1 cellular context compared by ENCODE assay signal in the genomic region with DNA sequence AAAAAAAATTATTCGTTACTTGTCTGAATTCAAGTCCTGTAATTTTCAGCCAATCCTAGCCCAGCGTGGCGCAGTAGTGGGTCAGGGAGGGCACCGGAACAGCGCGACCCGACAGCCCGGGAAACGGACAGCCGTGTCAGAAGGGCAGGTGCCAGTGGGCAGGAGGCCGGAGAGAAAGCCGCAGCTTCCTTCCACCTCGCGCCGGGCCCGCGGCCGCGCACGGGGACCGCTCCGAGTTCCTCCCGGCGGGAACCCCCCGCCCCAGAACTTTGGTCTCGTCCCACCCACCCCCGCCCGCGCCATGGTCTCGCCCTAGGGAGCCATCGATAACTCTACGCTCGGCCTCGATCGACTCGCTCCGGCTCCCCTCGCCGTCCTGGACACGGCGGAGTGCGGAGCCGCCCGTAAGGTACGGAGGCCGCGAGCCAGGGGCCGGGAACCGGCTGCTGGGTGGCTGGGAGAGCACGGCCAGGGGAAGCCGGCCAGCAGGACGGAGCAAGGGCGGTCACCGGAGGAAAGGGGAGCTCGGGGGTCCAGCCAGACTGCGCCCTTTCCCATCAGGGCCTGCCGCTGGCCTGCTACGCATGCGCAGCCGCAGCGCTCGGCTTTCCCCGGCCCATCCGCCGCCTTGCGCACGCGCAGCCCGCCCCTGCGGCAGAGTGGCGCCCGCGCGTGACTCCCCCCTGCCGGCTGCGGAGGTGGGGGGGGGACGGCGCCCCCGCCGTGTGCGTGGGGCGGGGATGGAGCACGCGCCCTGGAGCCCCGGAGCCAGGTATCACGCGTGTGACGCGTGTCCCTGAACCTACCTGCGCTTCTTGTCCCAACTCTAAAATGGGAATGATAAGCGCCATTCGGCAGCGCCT.
A peak's percentile ranks its signal among the peaks of the same experiment; 100 is the strongest.
TF ChIP-seq lines count a peak whose summit lies in the region.

Gene MLST8 (plus strand): TSS at position 351 of the 863 bp plus-strand sequence. CDS start 632 bp downstream, outside the sequence.

TF ChIP-seq in H1, 55 proteins besides CTCF, POLR2A, EP300 and RAD21:
- TF ChIP-seq ASH2L (IDR thresholded peaks at IDR 0.05; ENCODE audit: low read length) = peak; percentile 88
- TF ChIP-seq NRF1 (IDR thresholded peaks at IDR 0.05; ENCODE audit: low read depth, low read length) = peak; percentile 98
- peak; percentile 27 to 78; a peak in 2 of 4 replicates for TF ChIP-seq SIN3A (conservative IDR thresholded peaks at IDR 0.05 in 1 of 2, IDR thresholded peaks at IDR 0.05 in 1 of 2; ENCODE audit: low read depth in 1 of 2, low read length in 2 of 2)
- peak; percentile 60; the same call in 1 of the 2 replicates for TF ChIP-seq CREB1 (IDR thresholded peaks at IDR 0.05)
- peak; percentile 82 for TF ChIP-seq POLR2AphosphoS5 (IDR thresholded peaks at IDR 0.05; ENCODE audit: low read depth, low read length)
- peak; percentile 21; the same call in 1 of the 2 replicates for TF ChIP-seq BACH1 (IDR thresholded peaks at IDR 0.05; ENCODE audit: low read length)
- TF ChIP-seq CHD1 (IDR thresholded peaks at IDR 0.05; ENCODE audit: low read depth, low read length) = peak; percentile 80; the same call in 1 of the 2 replicates
- TF ChIP-seq FOSL1 (IDR thresholded peaks at IDR 0.05; ENCODE audit: insufficient read depth, low read depth, low read length) = no peak
- TF ChIP-seq MAFK (IDR thresholded peaks at IDR 0.05; ENCODE audit: low read depth, low read length) = no peak
- no peak for TF ChIP-seq POU5F1 (IDR thresholded peaks at IDR 0.05; ENCODE audit: low read depth, low read length)
- TF ChIP-seq TBP (IDR thresholded peaks at IDR 0.05; ENCODE audit: low read depth, low read length) = peak; percentile 31; the same call in 1 of the 2 replicates
- TF ChIP-seq TAF7 (optimal IDR thresholded peaks at IDR 0.05; ENCODE audit: borderline replicate concordance, low read depth, low read length) = peak; percentile 78
- TF ChIP-seq KDM5A (IDR thresholded peaks at IDR 0.05; ENCODE audit: low read length) = peak; percentile 65; the same call in 1 of the 2 replicates
- peak; percentile 92 for TF ChIP-seq RBBP5 (IDR thresholded peaks at IDR 0.05; ENCODE audit: borderline replicate concordance, low read depth, low read length)
- TF ChIP-seq MAX (IDR thresholded peaks at IDR 0.05) = peak; percentile 63; the same call in 1 of the 2 replicates
- peak; percentile 100 for TF ChIP-seq PHF8 (conservative IDR thresholded peaks at IDR 0.05; ENCODE audit: low read depth, low read length)
- no peak for TF ChIP-seq CHD2 (IDR thresholded peaks at IDR 0.05; ENCODE audit: low read length)
- TF ChIP-seq NANOG (IDR thresholded peaks at IDR 0.05; ENCODE audit: insufficient read depth, low read depth, low read length, poor library complexity, severe bottlenecking) = peak; percentile 7
- 0 out of 2 replicates have a peak, but pooled peaks have one; percentile 11 for TF ChIP-seq TCF12 (IDR thresholded peaks at IDR 0.05; ENCODE audit: low read depth, low read length)
- TF ChIP-seq SP4 (IDR thresholded peaks at IDR 0.05; ENCODE audit: low read length) = 0 out of 2 replicates have a peak, but pooled peaks have one; percentile 91
- TF ChIP-seq CTBP2 (IDR thresholded peaks at IDR 0.05; ENCODE audit: borderline replicate concordance, insufficient read depth, insufficient read length, low read length) = peak; percentile 56
- peak; percentile 85 for TF ChIP-seq TAF1 (IDR thresholded peaks at IDR 0.05; ENCODE audit: low read depth, low read length)
- TF ChIP-seq JUND (IDR thresholded peaks at IDR 0.05; ENCODE audit: low read length) = peak; percentile 88
- TF ChIP-seq GTF2F1 (IDR thresholded peaks at IDR 0.05; ENCODE audit: borderline replicate concordance, low read depth, low read length) = no peak
- 0 out of 2 replicates have a peak, but pooled peaks have one; percentile 22 for TF ChIP-seq SUZ12 (IDR thresholded peaks at IDR 0.05; ENCODE audit: low read length)
- TF ChIP-seq KDM4A (IDR thresholded peaks at IDR 0.05; ENCODE audit: low read depth, low read length, severe bottlenecking) = peak; percentile 98
- TF ChIP-seq RFX5 (IDR thresholded peaks at IDR 0.05; ENCODE audit: borderline replicate concordance, low read depth, low read length) = no peak
- TF ChIP-seq SIX5 (IDR thresholded peaks at IDR 0.05; ENCODE audit: low read depth, low read length) = peak; percentile 2; the same call in 1 of the 2 replicates
- TF ChIP-seq YY1 (IDR thresholded peaks at IDR 0.05; ENCODE audit: low read depth, low read length) = 0 out of 2 replicates have a peak, but pooled peaks have one; percentile 26
- no peak for TF ChIP-seq HDAC6 (IDR thresholded peaks at IDR 0.05; ENCODE audit: low read depth, low read length)
- peak; percentile 96 for TF ChIP-seq SRF (IDR thresholded peaks at IDR 0.05; ENCODE audit: low read depth, low read length)
- TF ChIP-seq RNF2 (IDR thresholded peaks at IDR 0.05; ENCODE audit: borderline replicate concordance, low read depth, low read length, missing control alignments, poor library complexity, severe bottlenecking) = no peak
- TF ChIP-seq CBX8 (IDR thresholded peaks at IDR 0.05; ENCODE audit: borderline replicate concordance, low read depth, low read length) = no peak
TF ChIP-seq in H1: peak in this region for 24.
